In genomic region chr14:104826197-104826857, GRCh38 we compare ENCODE assay signal across 8 cellular contexts. TPM values are rescaled to one million over a fixed set of nuclear protein-coding genes. Genes with fewer than 3 reads are reported as not detected.
DNase-seq lines count a peak whose midpoint lies in the region; ATAC-seq and TF ChIP-seq lines count a peak whose summit lies in the region.

No MANE protein-coding gene starts in this region.

- CTCF ChIA-PET in activated CD4-positive, alpha-beta T cell treated with anti-CD3 and anti-CD28 coated beads, Interleukin-2, amount 10 ng/mL, durations not matched to agents 7 days and 5 days (lab: Charles Lee), result interaction anchor here (0.6 to 2.9 kb wide), 21 partner anchors 16 to 250 kb away, joined by 3 to 26 read pairs (median 4); partner anchors contain the start of genes SIVA1 and ZBTB42

- peaks cover 26% of the 10 kb centered on the region for H3K27me3 Mint-ChIP-seq in activated CD4-positive, alpha-beta T cell treated with anti-CD3 and anti-CD28 coated beads, Interleukin-2, amount 10 ng/mL, durations not matched to agents 7 days and 5 days
- peaks cover 53% of the 10 kb centered on the region for H3K27me3 Mint-ChIP-seq in dendritic cell treated with granulocyte-macrophage colony-stimulating factor and Interleukin-4, amounts not matched to agents 40 ng/mL and 50 ng/mL, for 4 days

- TF ChIP-seq CTCF in right lobe of liver (IDR thresholded peaks at IDR 0.05), result peak; percentile 77 to 91 (median 84)

- H3K27ac ChIP-seq in right lobe of liver, result no peak overlapping the region

- H3K36me3 Mint-ChIP-seq in activated CD4-positive, alpha-beta T cell treated with anti-CD3 and anti-CD28 coated beads, Interleukin-2, amount 10 ng/mL, durations not matched to agents 7 days and 5 days (ENCODE audit: low read depth), result peaks cover 5% of the 10 kb centered on the region
- no peaks in the 10 kb centered on the region for H3K36me3 Mint-ChIP-seq in dendritic cell treated with granulocyte-macrophage colony-stimulating factor and Interleukin-4, amounts not matched to agents 40 ng/mL and 50 ng/mL, for 4 days (ENCODE audit: low read depth)

- H3K4me3 Mint-ChIP-seq in activated CD4-positive, alpha-beta T cell treated with anti-CD3 and anti-CD28 coated beads, Interleukin-2, amount 10 ng/mL, durations not matched to agents 7 days and 5 days, result peak overlapping the region; percentile 70
- peak overlapping the region; percentile 72 for H3K4me3 Mint-ChIP-seq in dendritic cell treated with granulocyte-macrophage colony-stimulating factor and Interleukin-4, amounts not matched to agents 40 ng/mL and 50 ng/mL, for 4 days

- no peak overlapping the region for H3K27ac Mint-ChIP-seq in activated CD4-positive, alpha-beta T cell treated with anti-CD3 and anti-CD28 coated beads, Interleukin-2, amount 10 ng/mL, durations not matched to agents 7 days and 5 days
- H3K27ac Mint-ChIP-seq in dendritic cell treated with granulocyte-macrophage colony-stimulating factor and Interleukin-4, amounts not matched to agents 40 ng/mL and 50 ng/mL, for 4 days, result peak overlapping the region; percentile 76

- peak overlapping the region; percentile 47 to 65 (median 57) for H3K4me3 ChIP-seq in right lobe of liver

- no peaks in the 10 kb centered on the region for H3K36me3 ChIP-seq in right lobe of liver

- intact Hi-C loops in dendritic cell treated with granulocyte-macrophage colony-stimulating factor and Interleukin-4, amounts not matched to agents 40 ng/mL and 50 ng/mL, for 4 days (cut with micrococcal nuclease), result loop anchor here (1.0 to 5.0 kb wide), 2 partner anchors 39 to 58 kb away; no protein-coding TSS in a partner anchor
- intact Hi-C loops in right lobe of liver (cut with DNase I), result no loop called here

- H3K4me1 Mint-ChIP-seq in activated CD4-positive, alpha-beta T cell treated with anti-CD3 and anti-CD28 coated beads, Interleukin-2, amount 10 ng/mL, durations not matched to agents 7 days and 5 days, result peaks cover 23% of the 10 kb centered on the region
- H3K4me1 Mint-ChIP-seq in dendritic cell treated with granulocyte-macrophage colony-stimulating factor and Interleukin-4, amounts not matched to agents 40 ng/mL and 50 ng/mL, for 4 days (ENCODE audit: low read depth), result peaks cover 24% of the 10 kb centered on the region

- H3K9me3 Mint-ChIP-seq in activated CD4-positive, alpha-beta T cell treated with anti-CD3 and anti-CD28 coated beads, Interleukin-2, amount 10 ng/mL, durations not matched to agents 7 days and 5 days, result peaks cover 10% of the 10 kb centered on the region
- peaks cover 13% of the 10 kb centered on the region for H3K9me3 Mint-ChIP-seq in dendritic cell treated with granulocyte-macrophage colony-stimulating factor and Interleukin-4, amounts not matched to agents 40 ng/mL and 50 ng/mL, for 4 days

- POLR2A ChIA-PET in activated CD4-positive, alpha-beta T cell treated with anti-CD3 and anti-CD28 coated beads, Interleukin-2, amount 10 ng/mL, durations not matched to agents 7 days and 5 days (lab: Charles Lee), result interaction anchor here (0.6 to 1.3 kb wide), 3 partner anchors 35 to 175 kb away, joined by 3 to 9 read pairs (median 3); partner anchors contain the start of gene SIVA1

- peaks cover 0 to 11% (median 4%) of the 10 kb centered on the region in 4 donors for H3K4me1 ChIP-seq in right lobe of liver

- TF ChIP-seq POLR2A in right lobe of liver (IDR thresholded peaks at IDR 0.05), result no peak

- no peaks in the 10 kb centered on the region for H3K27me3 ChIP-seq in right lobe of liver

- ATAC-seq in HG03280 (IDR thresholded peaks at IDR 0.05; ENCODE audit: unreplicated experiment) (peak; percentile 93), right lobe of liver (peak; percentile 87 to 98 (median 92))

- no peaks in the 10 kb centered on the region for H3K9me3 ChIP-seq in right lobe of liver

- DNase-seq in NCI-H2081 (lab: John Stamatoyannopoulos, UW) (peak; percentile 71 to 80), NCI-H2081 treated with DMSO at 0.1 percent for 48 hours (lab: John Stamatoyannopoulos, UW) (no peak), NCI-H524 treated with DMSO at 0.1 percent for 48 hours (lab: John Stamatoyannopoulos, UW) (peak; percentile 90), right lobe of liver (peak; percentile 92 to 94 (median 92))
- peak; percentile 93 for DNase-seq in activated CD4-positive, alpha-beta T cell treated with anti-CD3 and anti-CD28 coated beads, Interleukin-2, amount 10 ng/mL, durations not matched to agents 7 days and 5 days
- peak; percentile 94 for DNase-seq in stimulated activated CD4-positive, alpha-beta T cell treated with anti-CD3 and anti-CD28 coated beads, Interleukin-4, amount 100 ng/mL, for 24 hours

- 5% methylated on average over 13 of the region's 54 CpGs for WGBS in right lobe of liver (ENCODE audit: insufficient coverage, low coverage, low lambda C conversion rate, missing lambda C conversion rate)

RNA-seq across cellular contexts. Expression of gene ZBTB42, which starts 25.4 kb away (rescaled TPM):
- 1 to 10 TPM; 4.5 to 5.8 TPM for total RNA-seq in activated CD4-positive, alpha-beta T cell treated with anti-CD3 and anti-CD28 coated beads, Interleukin-2, amount 10 ng/mL, durations not matched to agents 7 days and 5 days
- total RNA-seq in right lobe of liver, result 10 to 100 TPM in 2 of 6 experiments, 1 to 10 TPM in 4; 2.2 to 13.7 (median 3.6) TPM

RNA-seq across cellular contexts. Expression of gene AKT1, which starts 30.8 kb away (rescaled TPM):
- total RNA-seq in activated CD4-positive, alpha-beta T cell treated with anti-CD3 and anti-CD28 coated beads, Interleukin-2, amount 10 ng/mL, durations not matched to agents 7 days and 5 days, result 100 to 1,000 TPM; 159 to 166 TPM
- 10 to 100 TPM; 66.7 to 92.1 (median 83.9) TPM for total RNA-seq in right lobe of liver

RNA-seq across cellular contexts. Expression of gene CEP170B, which starts 38.7 kb away (rescaled TPM):
- 1 to 10 TPM; 3.0 TPM for total RNA-seq in activated CD4-positive, alpha-beta T cell treated with anti-CD3 and anti-CD28 coated beads, Interleukin-2, amount 10 ng/mL, durations not matched to agents 7 days and 5 days
- total RNA-seq in right lobe of liver, result 10 to 100 TPM; 13.2 to 22.4 (median 16.8) TPM
